In the genomic region with DNA sequence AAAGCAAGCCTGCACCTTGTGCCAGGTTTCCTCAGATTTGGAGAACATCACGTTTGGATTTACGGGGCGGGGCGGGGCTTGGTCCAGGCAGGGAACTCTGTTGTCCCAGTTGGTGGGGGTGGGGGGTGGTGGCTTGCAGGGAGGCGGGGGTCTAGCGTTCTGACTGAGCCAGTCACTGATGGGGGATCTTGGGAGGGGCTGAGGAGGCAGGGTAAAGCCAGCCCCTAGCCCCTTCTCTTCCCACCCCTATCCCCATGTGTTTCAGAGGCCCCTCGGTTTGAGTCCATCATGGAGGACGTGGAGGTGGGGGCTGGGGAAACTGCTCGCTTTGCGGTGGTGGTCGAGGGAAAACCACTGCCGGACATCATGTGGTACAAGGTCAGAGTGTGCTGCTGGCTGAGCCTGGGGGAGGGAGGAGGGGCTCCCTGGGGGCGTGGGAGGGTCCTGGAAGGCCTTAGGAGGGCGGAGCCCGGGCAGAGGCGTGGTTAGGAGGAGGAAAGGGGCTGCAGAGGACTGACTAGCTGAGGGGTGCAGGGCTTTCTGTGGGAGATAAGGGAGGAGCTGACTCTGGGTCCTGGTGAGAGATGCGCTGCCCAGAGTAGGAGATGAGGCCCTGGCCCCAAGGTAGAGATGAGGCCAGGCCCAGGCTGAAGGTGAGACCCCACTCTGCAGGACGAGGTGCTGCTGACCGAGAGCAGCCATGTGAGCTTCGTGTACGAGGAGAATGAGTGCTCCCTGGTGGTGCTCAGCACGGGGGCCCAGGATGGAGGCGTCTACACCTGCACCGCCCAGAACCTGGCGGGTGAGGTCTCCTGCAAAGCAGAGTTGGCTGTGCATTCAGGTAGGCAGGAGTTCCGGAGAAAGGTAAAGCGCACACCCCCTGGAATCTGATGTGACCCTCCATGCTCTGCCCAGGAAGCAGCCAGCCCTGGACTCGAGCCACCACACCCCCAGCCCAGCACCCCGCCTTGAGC, we compare ENCODE assay signal across 10 cellular contexts. TPM values are rescaled to one million over a fixed set of nuclear protein-coding genes. Genes with fewer than 3 reads are reported as not detected.
A peak's percentile ranks its signal among the peaks of the same experiment; 100 is the strongest.
DNase-seq lines count a peak whose midpoint lies in the region; ATAC-seq and TF ChIP-seq lines count a peak whose summit lies in the region.
"Had no signal": no experiment of that assay in that cellular context is flagged by ENCODE, and none has a peak within 500 bp of the region (broad histone marks: within the 10 kb centered on the region; RNA-seq: fewer than 3 reads in every experiment).

No MANE protein-coding gene starts in this region.

- H3K4me3 Mint-ChIP-seq in endothelial cell (ENCODE audit: unreplicated experiment) (peak overlapping the region; percentile 26), osteocyte (ENCODE audit: unreplicated experiment) (peak overlapping the region; percentile 52)
- H3K4me3 Mint-ChIP-seq: activated B cell treated with CpG ODN at 0.5 μM for 24 hours had no signal

- 34% methylated on average over 27 of the region's 29 CpGs for WGBS in HUES64

- H3K9me3 ChIP-seq in HUES64 (ENCODE audit: insufficient read depth, low read depth, low read length), result no peaks in the 10 kb centered on the region

- peak overlapping the region; percentile 50 for H3K4me3 ChIP-seq in HUES64 (ENCODE audit: low read length)

- H3K4me1 Mint-ChIP-seq in endothelial cell (ENCODE audit: unreplicated experiment) (peaks cover 2% of the 10 kb centered on the region), osteocyte (ENCODE audit: unreplicated experiment) (peaks cover 9% of the 10 kb centered on the region)

- peak; percentile 64 for DNase-seq in endothelial cell (ENCODE audit: low spot score)
- DNase-seq in osteocyte (ENCODE audit: extremely low spot score, unreplicated experiment), result no peak
- no peak for DNase-seq in NOMO-1 (lab: John Stamatoyannopoulos, UW; ENCODE audit: unreplicated experiment in 2 of 2)
- DNase-seq: activated B cell treated with CpG ODN at 0.5 μM for 24 hours, cortex of kidney had no signal

- H3K36me3 Mint-ChIP-seq in endothelial cell (ENCODE audit: low read depth, unreplicated experiment) (no peaks in the 10 kb centered on the region), osteocyte (ENCODE audit: unreplicated experiment) (peaks cover 3% of the 10 kb centered on the region)

- H3K27ac ChIP-seq in HUES64 (ENCODE audit: low read depth, low read length), result no peak overlapping the region; the same call in 1 of the 2 replicates

- H3K27me3 Mint-ChIP-seq in endothelial cell (ENCODE audit: unreplicated experiment) (peaks cover 12% of the 10 kb centered on the region), osteocyte (ENCODE audit: unreplicated experiment) (no peaks in the 10 kb centered on the region)

- peaks cover 4% of the 10 kb centered on the region for H3K27me3 ChIP-seq in HUES64 (ENCODE audit: insufficient read depth, low read length)

- H3K9ac ChIP-seq in HUES64 (ENCODE audit: low read depth, low read length), result no peak overlapping the region

- H3K9me3 Mint-ChIP-seq in endothelial cell (ENCODE audit: unreplicated experiment), result no peaks in the 10 kb centered on the region
- no peaks in the 10 kb centered on the region for H3K9me3 Mint-ChIP-seq in osteocyte (ENCODE audit: unreplicated experiment)
- H3K9me3 Mint-ChIP-seq: activated B cell treated with CpG ODN at 0.5 μM for 24 hours had no signal

- H3K27ac Mint-ChIP-seq in endothelial cell (ENCODE audit: unreplicated experiment) (no peak overlapping the region), osteocyte (ENCODE audit: unreplicated experiment) (no peak overlapping the region)
- H3K27ac Mint-ChIP-seq: activated B cell treated with CpG ODN at 0.5 μM for 24 hours had no signal

- no peak for ATAC-seq in HG02884 (IDR thresholded peaks at IDR 0.05; ENCODE audit: unreplicated experiment)
- ATAC-seq in HG03039 (IDR thresholded peaks at IDR 0.05; ENCODE audit: unreplicated experiment), result no peak

- H3K36me3 ChIP-seq in HUES64 (ENCODE audit: insufficient read depth, low read length), result no peaks in the 10 kb centered on the region; the same call in 1 of the 2 replicates

- TF ChIP-seq CTCF in endothelial cell (IDR thresholded peaks at IDR 0.05; ENCODE audit: unreplicated experiment) (no peak), osteocyte (IDR thresholded peaks at IDR 0.05) (no peak)

- H3K4me1 ChIP-seq in HUES64 (ENCODE audit: insufficient read depth, low read length), result no peaks in the 10 kb centered on the region

RNA-seq across cellular contexts. Expression of gene GMPPA, which starts 21.8 kb away (rescaled TPM):
- polyA plus RNA-seq in HUES64 (2013, experiment 1 of 2), result 25.1 TPM
- polyA plus RNA-seq in HUES64 (2013, experiment 2 of 2), result 25.2 TPM
- total RNA-seq in endothelial cell (ENCODE audit: unreplicated experiment) (30.2 TPM), osteocyte (41.4 and 42.5 TPM in 2 replicates)

RNA-seq across cellular contexts. Expression of gene ASIC4, which starts 37.4 kb away (rescaled TPM):
- polyA plus RNA-seq in HUES64 (2013, experiment 1 of 2), result 0.10 TPM
- 0.51 TPM for polyA plus RNA-seq in HUES64 (2013, experiment 2 of 2)
- total RNA-seq in endothelial cell (ENCODE audit: unreplicated experiment) (1.6 TPM), osteocyte (0.11 and 0.13 TPM in 2 replicates)
- total RNA-seq: activated B cell treated with CpG ODN at 0.5 μM for 24 hours had no signal

RNA-seq across cellular contexts. Expression of gene SPEG, which starts 42.2 kb away (rescaled TPM):
- 15.6 TPM for polyA plus RNA-seq in HUES64 (2013, experiment 1 of 2)
- polyA plus RNA-seq in HUES64 (2013, experiment 2 of 2), result 21.6 TPM
- total RNA-seq in endothelial cell (ENCODE audit: unreplicated experiment) (6.1 TPM), osteocyte (27.0 and 30.3 TPM in 2 replicates)

RNA-seq across cellular contexts. Expression of gene DES, which starts 58.7 kb away (rescaled TPM):
- polyA plus RNA-seq in HUES64 (2013, experiment 1 of 2), result 2.4 TPM
- polyA plus RNA-seq in HUES64 (2013, experiment 2 of 2), result 4.6 TPM
- 0.10 TPM for total RNA-seq in endothelial cell (ENCODE audit: unreplicated experiment)
- not detected in 2 replicates for total RNA-seq in osteocyte
- total RNA-seq: activated B cell treated with CpG ODN at 0.5 μM for 24 hours, M059J, OCI-LY7 had no signal
